Comparison of ENCODE assay signal across 7 cellular contexts in genomic region chr9:98192503-98193335, GRCh38. TPM values are rescaled to one million over a fixed set of nuclear protein-coding genes. Genes with fewer than 3 reads are reported as not detected.
A peak's percentile ranks its signal among the peaks of the same experiment; 100 is the strongest.
DNase-seq lines count a peak whose midpoint lies in the region; ATAC-seq and TF ChIP-seq lines count a peak whose summit lies in the region.

Gene CORO2A (minus strand): TSS chr9:98192637. CDS start chr9:98157660, 34,977 bp downstream.

- in situ Hi-C loops in GM13976 (cut with MboI; ENCODE audit: low sequenced_read_pairs, unreplicated experiment), result no loop called here

- H3K9ac ChIP-seq in liver (ENCODE audit: low read depth in 1 of 2, low read length in 2 of 2), result peak within 1 kb of the TSS in 1 of 2 donors; percentile 43

- peak within 1 kb of the TSS; percentile 79 for H3K4me3 Mint-ChIP-seq in activated CD4-positive, alpha-beta T cell treated with anti-CD3 and anti-CD28 coated beads, Interleukin-2, amount 10 ng/mL, durations not matched to agents 7 days and 5 days

- 1% methylated on average over 95 of the region's 95 CpGs for WGBS in liver

- no peaks in the 10 kb centered on the region for H3K9me3 Mint-ChIP-seq in activated CD4-positive, alpha-beta T cell treated with anti-CD3 and anti-CD28 coated beads, Interleukin-2, amount 10 ng/mL, durations not matched to agents 7 days and 5 days

- no peaks in the 10 kb centered on the region for H3K36me3 ChIP-seq in liver (ENCODE audit: control insufficient read depth in 4 of 4, insufficient read depth in 3 of 4, low read depth in 1 of 4, low read length in 3 of 4)

- peaks cover 0 to 22% (median 7%) of the 10 kb centered on the region in 4 donors for H3K4me1 ChIP-seq in liver (ENCODE audit: control insufficient read depth in 4 of 4, insufficient read depth in 4 of 4, low read length in 3 of 4)

- H3K9me3 ChIP-seq in liver (ENCODE audit: control insufficient read depth in 4 of 4, low read length in 3 of 4), result no peaks in the 10 kb centered on the region

- DNase-seq in GM13976 (ENCODE audit: low spot score) (peak; percentile 92), NCI-H226 (peak; percentile 72), dermis blood vessel endothelial cell (peak; percentile 75)
- peak; percentile 65 for DNase-seq in activated CD4-positive, alpha-beta T cell treated with anti-CD3 and anti-CD28 coated beads, Interleukin-2, amount 10 ng/mL, durations not matched to agents 7 days and 5 days
- DNase-seq in stimulated activated CD4-positive, alpha-beta T cell treated with anti-CD3 and anti-CD28 coated beads, Interleukin-4, amount 100 ng/mL, for 1 hour, result peak; percentile 75

- TF ChIP-seq RAD21 in liver (IDR thresholded peaks at IDR 0.05), result peak; percentile 59 to 67

- H3K27me3 Mint-ChIP-seq in activated CD4-positive, alpha-beta T cell treated with anti-CD3 and anti-CD28 coated beads, Interleukin-2, amount 10 ng/mL, durations not matched to agents 7 days and 5 days, result peaks cover 4% of the 10 kb centered on the region

- H3K27ac Mint-ChIP-seq in activated CD4-positive, alpha-beta T cell treated with anti-CD3 and anti-CD28 coated beads, Interleukin-2, amount 10 ng/mL, durations not matched to agents 7 days and 5 days, result peak within 1 kb of the TSS; percentile 82

- CTCF ChIA-PET in activated CD4-positive, alpha-beta T cell treated with anti-CD3 and anti-CD28 coated beads, Interleukin-2, amount 10 ng/mL, durations not matched to agents 7 days and 5 days (lab: Charles Lee), result interaction anchor here (0.6 to 2.9 kb wide), 11 partner anchors 12 to 811 kb away, joined by 3 to 11 read pairs (median 4); partner anchors contain the start of genes TBC1D2 and TRIM14

- peaks cover 18% of the 10 kb centered on the region for H3K4me1 Mint-ChIP-seq in activated CD4-positive, alpha-beta T cell treated with anti-CD3 and anti-CD28 coated beads, Interleukin-2, amount 10 ng/mL, durations not matched to agents 7 days and 5 days

- POLR2A ChIA-PET in activated CD4-positive, alpha-beta T cell treated with anti-CD3 and anti-CD28 coated beads, Interleukin-2, amount 10 ng/mL, durations not matched to agents 7 days and 5 days (lab: Charles Lee), result no interaction called here

- H3K27ac ChIP-seq in liver (ENCODE audit: low read depth in 1 of 2, low read length in 2 of 2), result peak within 1 kb of the TSS; percentile 80 to 81

- TF ChIP-seq CTCF in GM13976 (IDR thresholded peaks at IDR 0.05; ENCODE audit: borderline replicate concordance, control extremely low read depth, extremely low read depth, insufficient read depth, missing control alignments) (peak; percentile 15), liver (IDR thresholded peaks at IDR 0.05; ENCODE audit: low read depth, low read length, missing input control) (peak; percentile 23)

- no peaks in the 10 kb centered on the region for H3K27me3 ChIP-seq in liver (ENCODE audit: control insufficient read depth in 4 of 4, insufficient read depth in 4 of 4, low read length in 3 of 4)

- no peaks in the 10 kb centered on the region for H3K36me3 Mint-ChIP-seq in activated CD4-positive, alpha-beta T cell treated with anti-CD3 and anti-CD28 coated beads, Interleukin-2, amount 10 ng/mL, durations not matched to agents 7 days and 5 days (ENCODE audit: low read depth)

- peak within 1 kb of the TSS; percentile 70 to 80 (median 72) for H3K4me3 ChIP-seq in liver (ENCODE audit: low read depth in 1 of 3, low read length in 3 of 3)

- peak; percentile 48 for ATAC-seq in HG03066 (IDR thresholded peaks at IDR 0.05; ENCODE audit: low read depth, unreplicated experiment)

TF ChIP-seq in liver, 16 proteins besides CTCF, POLR2A, EP300 and RAD21:
- TF ChIP-seq SP1 (IDR thresholded peaks at IDR 0.05) (peak; percentile 9), HNF4G (IDR thresholded peaks at IDR 0.05) (peak; percentile 8), HNF4A (conservative IDR thresholded peaks at IDR 0.05) (peak in 1 of 2 donors; percentile 39), ATF3 (IDR thresholded peaks at IDR 0.05) (no peak), YY1 (IDR thresholded peaks at IDR 0.05) (peak; percentile 38)
TF ChIP-seq in liver: peak in this region for 4.

RNA-seq across cellular contexts. Expression of gene CORO2A, which starts in this region (rescaled TPM):
- 1 to 10 TPM; 7.2 to 8.2 TPM for total RNA-seq in activated CD4-positive, alpha-beta T cell treated with anti-CD3 and anti-CD28 coated beads, Interleukin-2, amount 10 ng/mL, durations not matched to agents 7 days and 5 days
- total RNA-seq in dermis blood vessel endothelial cell (1.0 and 1.7 TPM in 2 replicates), liver (1 to 10 TPM; 1.3 to 2.8 TPM)
- polyA plus RNA-seq in liver, result 1 to 10 TPM; 1.2 to 1.5 TPM

Comparison
In these comparisons a context has a peak if more than half of its experiments do, and no peak if none do; other contexts are left out.
1. Peak in every context shown above with its lines: DNase-seq, ATAC-seq, H3K4me3 ChIP-seq and H3K27ac ChIP-seq.